ENCODE assay signal across 1 cellular context in the genomic region with DNA sequence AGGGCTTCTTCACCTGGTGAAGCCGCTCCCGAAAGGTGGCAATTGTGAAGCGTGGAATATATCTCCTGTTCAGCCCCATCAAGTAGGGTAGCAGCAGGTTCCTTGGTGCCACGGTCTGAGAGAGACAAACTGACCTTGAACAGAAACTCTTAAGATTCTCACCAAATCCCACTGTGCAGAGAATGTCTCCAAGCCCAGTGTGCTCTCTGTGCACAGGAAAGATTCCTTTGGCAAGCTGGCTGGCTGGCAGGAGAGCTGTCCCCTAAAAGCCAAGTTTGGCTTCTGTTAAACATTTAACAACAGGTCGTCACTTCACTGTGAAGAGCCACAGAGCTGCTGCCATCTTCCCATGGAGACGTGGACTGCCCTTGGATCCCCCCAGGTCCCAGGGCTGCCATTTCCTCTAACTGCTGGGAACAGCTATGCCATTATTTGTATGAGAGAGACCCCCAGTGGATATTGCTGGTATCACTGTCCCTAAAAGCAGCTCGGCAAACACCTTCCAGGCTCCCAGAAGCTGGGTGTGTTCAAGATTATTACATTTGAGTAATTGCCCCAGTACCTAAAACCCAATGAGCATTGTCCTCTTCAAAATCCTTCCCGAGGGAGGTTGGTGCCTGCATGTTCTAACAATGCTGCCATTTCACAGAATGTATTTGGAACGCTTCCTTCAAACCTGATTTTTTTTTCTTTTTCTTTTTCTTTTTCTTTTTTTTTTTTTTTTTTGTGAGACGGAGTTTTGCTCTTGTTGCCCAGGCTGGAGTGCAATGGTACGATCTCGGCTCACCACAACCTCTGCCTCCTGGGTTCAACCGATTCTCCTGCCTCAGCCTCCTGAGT.
TF ChIP-seq lines count a peak whose summit lies in the region.

No MANE protein-coding gene starts in this region.

TF ChIP-seq in K562, 482 proteins besides CTCF, POLR2A, EP300 and RAD21 (continued from another document and continues in another):
- TF ChIP-seq AFF4 (CRISPR knock-in tag; IDR thresholded peaks at IDR 0.05) (no peak), ZBTB7A (IDR thresholded peaks at IDR 0.05; ENCODE audit: borderline replicate concordance, control insufficient read depth, low read depth, low read length) (peak; percentile 16; the same call in 1 of the 2 replicates), SIN3A (IDR thresholded peaks at IDR 0.05; ENCODE audit: borderline replicate concordance in 2 of 2, control insufficient read depth in 1 of 2, low read depth in 2 of 2, low read length in 2 of 2) (no peak), ESRRA (IDR thresholded peaks at IDR 0.05; ENCODE audit: borderline replicate concordance, low read depth) (peak; percentile 49; the same call in 1 of the 2 replicates), ID3 (CRISPR knock-in tag; IDR thresholded peaks at IDR 0.05) (no peak), ID3 (tag; IDR thresholded peaks at IDR 0.05) (no peak), ZNF699 (CRISPR knock-in tag; IDR thresholded peaks at IDR 0.05; ENCODE audit: insufficient replicate concordance) (no peak), GABPA (tag; conservative IDR thresholded peaks at IDR 0.05; ENCODE audit: low read depth) (0 out of 2 replicates have a peak, but pooled peaks have one; percentile 27), ARNT (IDR thresholded peaks at IDR 0.05) (no peak), CBX2 (IDR thresholded peaks at IDR 0.05; ENCODE audit: insufficient read depth, low read length, poor library complexity, severe bottlenecking) (no peak), NFE2L1 (tag; IDR thresholded peaks at IDR 0.05; ENCODE audit: borderline replicate concordance, low read depth) (no peak), E2F4 (CRISPR knock-in tag; IDR thresholded peaks at IDR 0.05; ENCODE audit: low read depth) (no peak), CEBPZ (IDR thresholded peaks at IDR 0.05; ENCODE audit: borderline replicate concordance, low read depth, low read length) (no peak), TCF3 (CRISPR knock-in tag; IDR thresholded peaks at IDR 0.05) (no peak), NR2C1 (IDR thresholded peaks at IDR 0.05) (no peak), NR2C1 (tag; IDR thresholded peaks at IDR 0.05) (no peak), ATF6 (CRISPR knock-in tag; IDR thresholded peaks at IDR 0.05) (no peak), FOXP1 (CRISPR knock-in tag; IDR thresholded peaks at IDR 0.05) (no peak), L3MBTL2 (IDR thresholded peaks at IDR 0.05) (peak; percentile 27; the same call in 1 of the 2 replicates), SOX6 (IDR thresholded peaks at IDR 0.05) (peak; percentile 30; the same call in 1 of the 2 replicates), ZNF407 (IDR thresholded peaks at IDR 0.05; ENCODE audit: low read depth) (peak; percentile 24; the same call in 1 of the 2 replicates), SRSF7 (optimal IDR thresholded peaks at IDR 0.05; ENCODE audit: low read depth, low read length) (no peak), DMBX1 (CRISPR knock-in tag; IDR thresholded peaks at IDR 0.05; ENCODE audit: borderline replicate concordance) (no peak)
- TF ChIP-seq, protein P1, sequence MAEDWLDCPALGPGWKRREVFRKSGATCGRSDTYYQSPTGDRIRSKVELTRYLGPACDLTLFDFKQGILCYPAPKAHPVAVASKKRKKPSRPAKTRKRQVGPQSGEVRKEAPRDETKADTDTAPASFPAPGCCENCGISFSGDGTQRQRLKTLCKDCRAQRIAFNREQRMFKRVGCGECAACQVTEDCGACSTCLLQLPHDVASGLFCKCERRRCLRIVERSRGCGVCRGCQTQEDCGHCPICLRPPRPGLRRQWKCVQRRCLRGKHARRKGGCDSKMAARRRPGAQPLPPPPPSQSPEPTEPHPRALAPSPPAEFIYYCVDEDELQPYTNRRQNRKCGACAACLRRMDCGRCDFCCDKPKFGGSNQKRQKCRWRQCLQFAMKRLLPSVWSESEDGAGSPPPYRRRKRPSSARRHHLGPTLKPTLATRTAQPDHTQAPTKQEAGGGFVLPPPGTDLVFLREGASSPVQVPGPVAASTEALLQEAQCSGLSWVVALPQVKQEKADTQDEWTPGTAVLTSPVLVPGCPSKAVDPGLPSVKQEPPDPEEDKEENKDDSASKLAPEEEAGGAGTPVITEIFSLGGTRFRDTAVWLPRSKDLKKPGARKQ (CRISPR knock-in tag; IDR thresholded peaks at IDR 0.05), result no peak
- TF ChIP-seq, protein P2, sequence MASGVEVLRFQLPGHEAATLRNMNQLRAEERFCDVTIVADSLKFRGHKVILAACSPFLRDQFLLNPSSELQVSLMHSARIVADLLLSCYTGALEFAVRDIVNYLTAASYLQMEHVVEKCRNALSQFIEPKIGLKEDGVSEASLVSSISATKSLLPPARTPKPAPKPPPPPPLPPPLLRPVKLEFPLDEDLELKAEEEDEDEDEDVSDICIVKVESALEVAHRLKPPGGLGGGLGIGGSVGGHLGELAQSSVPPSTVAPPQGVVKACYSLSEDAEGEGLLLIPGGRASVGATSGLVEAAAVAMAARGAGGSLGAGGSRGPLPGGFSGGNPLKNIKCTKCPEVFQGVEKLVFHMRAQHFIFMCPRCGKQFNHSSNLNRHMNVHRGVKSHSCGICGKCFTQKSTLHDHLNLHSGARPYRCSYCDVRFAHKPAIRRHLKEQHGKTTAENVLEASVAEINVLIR (CRISPR knock-in tag; IDR thresholded peaks at IDR 0.05), result no peak
